18 cellular contexts compared by ENCODE assay signal in the genomic region with DNA sequence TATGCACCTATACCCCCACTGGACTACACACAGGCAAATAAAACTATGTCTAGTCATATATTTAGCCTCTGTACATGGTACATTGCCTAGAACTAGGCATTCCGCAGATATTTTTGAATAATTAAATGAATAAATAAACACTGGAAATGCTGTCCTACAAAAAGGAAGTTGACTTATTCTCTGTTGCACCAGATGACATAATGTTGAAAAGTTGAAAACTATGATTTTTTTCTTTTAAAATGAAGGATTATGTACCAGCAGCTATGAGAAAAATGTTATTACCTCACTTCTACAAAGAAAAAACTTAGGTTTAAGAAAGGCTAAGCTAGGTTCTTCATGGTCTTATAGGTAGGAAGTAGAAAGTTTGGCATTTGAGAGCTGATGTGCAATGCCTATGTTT.
"Had no signal": no experiment of that assay in that cellular context is flagged by ENCODE, and none has a peak within 500 bp of the region (broad histone marks: within the 10 kb centered on the region; RNA-seq: fewer than 3 reads in every experiment).

No MANE protein-coding gene starts in this region.

- H3K27ac ChIP-seq: dorsolateral prefrontal cortex, hepatocyte, left lung, tibial artery, uterus had no signal

- H3K36me3 ChIP-seq: left lung, tibial artery, uterus had no signal

- DNase-seq: activated CD4-positive, alpha-beta T cell treated with anti-CD3 and anti-CD28 coated beads, Interleukin-2, amount 10 ng/mL, durations not matched to agents 24 days and 14 days; activated CD4-positive, CD25-positive, alpha-beta regulatory T cell; activated CD8-positive, alpha-beta memory T cell treated with anti-CD3 and anti-CD28 coated beads, Interleukin-2, amount 50 U/mL, for 48 hours; activated gamma-delta T cell; activated T-cell treated with anti-CD3 and anti-CD28 coated beads, Interleukin-2, amount 50 U/mL, for 72 hours; dorsolateral prefrontal cortex; erythroblast; kidney; left lung; naive thymus-derived CD8-positive, alpha-beta T cell; posterior cingulate gyrus; small intestine; stimulated activated CD4-positive, alpha-beta T cell treated with anti-CD3 and anti-CD28 coated beads, Interleukin-4, amount 100 ng/mL, for 24 hours; stimulated activated naive CD4-positive, alpha-beta T cell; tibial artery; uterus had no signal

- H3K4me3 ChIP-seq: dorsolateral prefrontal cortex, hepatocyte, left lung, tibial artery, uterus had no signal

- H3K27me3 ChIP-seq: dorsolateral prefrontal cortex, hepatocyte, left lung, tibial artery, uterus had no signal

- ATAC-seq: activated naive CD4-positive, alpha-beta T cell treated with anti-CD3 and anti-CD28 coated beads, Interleukin-2, amount 50 U/mL, for 72 hours; activated T-cell treated with anti-CD3 and anti-CD28 coated beads, Interleukin-2, amount 50 U/mL, for 72 hours; left lung; naive thymus-derived CD8-positive, alpha-beta T cell had no signal

- H3K9me3 ChIP-seq: left lung, tibial artery, uterus had no signal

- H3K4me1 ChIP-seq: left lung, uterus had no signal
